ENCODE assay signal across 2 cellular contexts in genomic region chrX:117096528-117096927, GRCh38.
A peak's percentile ranks its signal among the peaks of the same experiment; 100 is the strongest.
TF ChIP-seq lines count a peak whose summit lies in the region.

No MANE protein-coding gene starts in this region.

TF ChIP-seq in K562, 482 proteins besides CTCF, POLR2A, EP300 and RAD21 (continues in another document):
- TF ChIP-seq MCM7 (IDR thresholded peaks at IDR 0.05) = 0 out of 4 replicates have a peak, but pooled peaks of 1 of the 2 experiments have one; percentile 18
- no peak for TF ChIP-seq TARDBP (IDR thresholded peaks at IDR 0.05)
- TF ChIP-seq ATF4 (CRISPR knock-in tag; IDR thresholded peaks at IDR 0.05) = no peak
- TF ChIP-seq PHB2 (IDR thresholded peaks at IDR 0.05; ENCODE audit: low read depth) = no peak
- TF ChIP-seq ZFP36 (IDR thresholded peaks at IDR 0.05; ENCODE audit: low read depth, low read length, partially characterized antibody) = no peak
- no peak for TF ChIP-seq PTBP1 (IDR thresholded peaks at IDR 0.05; ENCODE audit: low read depth, low read length)
- TF ChIP-seq RBM17 (IDR thresholded peaks at IDR 0.05; ENCODE audit: borderline replicate concordance, low read depth, low read length) = no peak
- no peak for TF ChIP-seq CEBPZ (IDR thresholded peaks at IDR 0.05; ENCODE audit: borderline replicate concordance, low read depth, low read length)
- no peak for TF ChIP-seq PURB (CRISPR knock-in tag; IDR thresholded peaks at IDR 0.05; ENCODE audit: low read depth)
- TF ChIP-seq TFAP4 (CRISPR knock-in tag; IDR thresholded peaks at IDR 0.05; ENCODE audit: borderline replicate concordance) = no peak
- TF ChIP-seq CTBP1 (IDR thresholded peaks at IDR 0.05; ENCODE audit: borderline replicate concordance) = no peak
- TF ChIP-seq ELK3 (CRISPR knock-in tag; IDR thresholded peaks at IDR 0.05) = no peak
- TF ChIP-seq ZKSCAN8 (CRISPR knock-in tag; IDR thresholded peaks at IDR 0.05) = no peak
- TF ChIP-seq CREM (IDR thresholded peaks at IDR 0.05; ENCODE audit: low read depth) = no peak
- peak; percentile 90 for TF ChIP-seq FOXP4 (CRISPR knock-in tag; IDR thresholded peaks at IDR 0.05; ENCODE audit: borderline replicate concordance)
- TF ChIP-seq MTA3 (IDR thresholded peaks at IDR 0.05; ENCODE audit: borderline replicate concordance) = no peak
- TF ChIP-seq SIN3B (IDR thresholded peaks at IDR 0.05; ENCODE audit: low read depth) = no peak

TF ChIP-seq in H1, 55 proteins besides CTCF, POLR2A, EP300 and RAD21:
- TF ChIP-seq CEBPB (IDR thresholded peaks at IDR 0.05; ENCODE audit: low read depth, low read length) = no peak
- TF ChIP-seq BRCA1 (IDR thresholded peaks at IDR 0.05; ENCODE audit: low read depth, low read length) = peak; percentile 79
